22 cellular contexts compared by ENCODE assay signal in genomic region chrX:15623074-15623473, GRCh38. TPM values are rescaled to one million over a fixed set of nuclear protein-coding genes. Genes with fewer than 3 reads are reported as not detected.
"Had no signal": no experiment of that assay in that cellular context is flagged by ENCODE, and none has a peak within 500 bp of the region (broad histone marks: within the 10 kb centered on the region; RNA-seq: fewer than 3 reads in every experiment).

No MANE protein-coding gene starts in this region.

- H3K9me3 ChIP-seq: MG63, SK-N-SH had no signal

- H3K36me3 ChIP-seq: MG63 had no signal

- H3K4me3 ChIP-seq: MG63 had no signal

- H3K9ac ChIP-seq: SK-N-SH had no signal

- ATAC-seq: Panc1, PC-3 had no signal

- H3K27me3 ChIP-seq: MG63 had no signal

- H3K27ac ChIP-seq: RWPE1 had no signal

- H3K4me2 ChIP-seq: SK-N-SH had no signal

- DNase-seq: KBM-7, MG63, NCI-H1092, NCI-H1105 treated with DMSO at 0.1 percent for 48 hours, NCI-H1417 treated with DMSO at 0.1 percent for 48 hours, NCI-H146, NCI-H1694 treated with DMSO at 0.1 percent for 48 hours, NCI-H1930, NCI-H2081, NCI-H2107, NCI-H2227 treated with DMSO at 0.1 percent for 48 hours, NCI-H524, NCI-H526 treated with DMSO at 0.1 percent for 48 hours, NCI-H774, PC-3, SHP77, SK-N-SH had no signal

RNA-seq across cellular contexts. Expression of gene ACE2, which starts 22.3 kb away (rescaled TPM):
- total RNA-seq: HT-29, LHCN-M2, OCI-LY7 had no signal

RNA-seq across cellular contexts. Expression of gene CLTRN, which starts 41.5 kb away (rescaled TPM):
- total RNA-seq: LHCN-M2, OCI-LY7 had no signal
